In the genomic region with DNA sequence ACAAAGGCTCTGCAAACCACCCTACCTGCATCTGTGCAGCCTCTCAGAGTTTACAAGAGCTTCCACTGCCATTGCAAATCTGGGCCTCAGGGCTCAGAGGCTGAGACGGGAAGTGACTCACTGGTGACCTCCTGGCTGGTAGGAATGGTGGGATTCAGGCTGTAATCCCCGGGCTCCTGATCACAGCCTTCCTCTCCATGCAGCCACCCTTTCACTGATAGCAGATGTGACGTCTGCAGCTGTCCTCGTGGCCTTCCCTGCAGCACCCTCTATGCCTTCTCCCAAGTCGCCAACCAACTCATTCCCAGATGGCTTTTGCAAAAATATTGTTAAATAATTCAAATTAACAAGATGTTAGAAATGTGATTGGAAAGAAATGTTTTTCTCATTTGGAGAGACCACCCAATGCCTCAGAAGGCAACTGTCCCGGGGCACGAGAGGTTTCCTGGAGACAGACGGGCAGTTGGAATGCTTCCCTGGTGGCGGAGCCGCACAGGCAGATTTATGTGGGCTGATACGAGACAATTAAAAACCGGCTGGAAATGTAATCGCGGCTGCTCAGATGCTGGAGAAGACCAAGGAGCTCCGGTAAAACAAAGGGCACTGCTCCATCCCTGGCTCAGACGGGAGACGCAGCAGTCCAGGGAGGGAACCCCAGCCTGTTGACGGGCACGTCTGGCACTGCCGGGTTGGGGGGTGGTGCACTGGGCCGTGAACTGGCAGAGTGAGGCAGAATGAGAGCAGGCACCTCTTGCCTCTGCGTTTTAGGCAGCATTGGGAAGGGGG, we compare ENCODE assay signal across 13 cellular contexts. TPM values are rescaled to one million over a fixed set of nuclear protein-coding genes. Genes with fewer than 3 reads are reported as not detected.
A peak's percentile ranks its signal among the peaks of the same experiment; 100 is the strongest.
DNase-seq lines count a peak whose midpoint lies in the region; FAIRE-seq and TF ChIP-seq lines count a peak whose summit lies in the region.
"Had no signal": no experiment of that assay in that cellular context is flagged by ENCODE, and none has a peak within 500 bp of the region (broad histone marks: within the 10 kb centered on the region; RNA-seq: fewer than 3 reads in every experiment).

No MANE protein-coding gene starts in this region.

- CTCF ChIA-PET in activated naive CD4-positive, alpha-beta T cell treated with anti-CD3 and anti-CD28 coated beads, Interleukin-2, amount 10 ng/mL, durations not matched to agents 7 days and 5 days (lab: Charles Lee): interaction anchor here (0.9 kb wide), 1 partner anchor 13 kb away, joined by 3 read pairs; no protein-coding TSS in a partner anchor

- no peak overlapping the region for H3K4me3 ChIP-seq in foreskin fibroblast (ENCODE audit: low read depth in 1 of 2, low read length in 2 of 2)
- H3K4me3 ChIP-seq: psoas muscle, suprapubic skin had no signal

- H3K9me3 Mint-ChIP-seq in activated naive CD4-positive, alpha-beta T cell treated with anti-CD3 and anti-CD28 coated beads, Interleukin-2, amount 10 ng/mL, durations not matched to agents 7 days and 5 days: no peaks in the 10 kb centered on the region
- H3K9me3 Mint-ChIP-seq: dendritic cell treated with granulocyte-macrophage colony-stimulating factor and Interleukin-4, amounts not matched to agents 40 ng/mL and 50 ng/mL, for 4 days had no signal

- H3K4me3 Mint-ChIP-seq in activated naive CD4-positive, alpha-beta T cell treated with anti-CD3 and anti-CD28 coated beads, Interleukin-2, amount 10 ng/mL, durations not matched to agents 7 days and 5 days: no peak overlapping the region
- H3K4me3 Mint-ChIP-seq: dendritic cell treated with granulocyte-macrophage colony-stimulating factor and Interleukin-4, amounts not matched to agents 40 ng/mL and 50 ng/mL, for 4 days had no signal

- H3K4me1 Mint-ChIP-seq in activated naive CD4-positive, alpha-beta T cell treated with anti-CD3 and anti-CD28 coated beads, Interleukin-2, amount 10 ng/mL, durations not matched to agents 7 days and 5 days: no peaks in the 10 kb centered on the region

- H3K36me3 Mint-ChIP-seq in activated naive CD4-positive, alpha-beta T cell treated with anti-CD3 and anti-CD28 coated beads, Interleukin-2, amount 10 ng/mL, durations not matched to agents 7 days and 5 days: no peaks in the 10 kb centered on the region

- H3K27me3 Mint-ChIP-seq in activated naive CD4-positive, alpha-beta T cell treated with anti-CD3 and anti-CD28 coated beads, Interleukin-2, amount 10 ng/mL, durations not matched to agents 7 days and 5 days: no peaks in the 10 kb centered on the region
- H3K27me3 Mint-ChIP-seq: dendritic cell treated with granulocyte-macrophage colony-stimulating factor and Interleukin-4, amounts not matched to agents 40 ng/mL and 50 ng/mL, for 4 days had no signal

- H3K27ac Mint-ChIP-seq in activated naive CD4-positive, alpha-beta T cell treated with anti-CD3 and anti-CD28 coated beads, Interleukin-2, amount 10 ng/mL, durations not matched to agents 7 days and 5 days: no peak overlapping the region
- H3K27ac Mint-ChIP-seq: dendritic cell treated with granulocyte-macrophage colony-stimulating factor and Interleukin-4, amounts not matched to agents 40 ng/mL and 50 ng/mL, for 4 days had no signal

- TF ChIP-seq CTCF in foreskin fibroblast (IDR thresholded peaks at IDR 0.05; ENCODE audit: low read depth, low read length): no peak

- FAIRE-seq in G401.6 (lab: Jason Lieb, UNC): peak; percentile 74

- DNase-seq in SK-N-DZ (ENCODE audit: low spot score) (peak; percentile 46), foreskin fibroblast (peak; percentile 88 to 93), nucleus accumbens (lab: John Stamatoyannopoulos, UW) (peak in 32 of 56 donors; percentile 14 to 65 (median 34)), activated gamma-delta T cell treated with Interleukin-2 at 50 U/mL for 16 hours (no peak), T-helper 2 cell (no peak), SIG-M5 (lab: John Stamatoyannopoulos, UW) (no peak)
- DNase-seq in activated naive CD4-positive, alpha-beta T cell treated with anti-CD3 and anti-CD28 coated beads, Interleukin-2, amount 10 ng/mL, durations not matched to agents 7 days and 5 days: no peak
- DNase-seq: activated CD4-positive, CD25-positive, alpha-beta regulatory T cell treated with anti-CD3 and anti-CD28 coated beads, Interleukin-2, amount 50 U/mL, for 72 hours; NCI-H146; psoas muscle had no signal

RNA-seq across cellular contexts. Expression of a gene that starts 34.4 kb away (rescaled TPM):
- 31.1 and 36.9 TPM in 2 replicates for polyA plus RNA-seq in SK-N-DZ (2014; cell fraction: cytosol; rRNA removed)
- 16.9 and 19.2 TPM in 2 replicates for polyA plus RNA-seq in SK-N-DZ (2014; cell fraction: nucleus; rRNA removed)

Comparison
In these comparisons a context has a peak if more than half of its experiments do, and no peak if none do; other contexts are left out.
1. DNase-seq: peak in SK-N-DZ (single experiment), foreskin fibroblast (2 of 2) and nucleus accumbens (32 of 56); none in activated gamma-delta T cell treated with Interleukin-2 at 50 U/mL for 16 hours (single experiment), activated naive CD4-positive, alpha-beta T cell treated with anti-CD3 and anti-CD28 coated beads, Interleukin-2, amount 10 ng/mL, durations not matched to agents 7 days and 5 days (single experiment), T-helper 2 cell (0 of 5) and SIG-M5 (single experiment).